17 cellular contexts compared by ENCODE assay signal in genomic region chr12:77766224-77766623, GRCh38.
A peak's percentile ranks its signal among the peaks of the same experiment; 100 is the strongest.
DNase-seq lines count a peak whose midpoint lies in the region; ATAC-seq lines count a peak whose summit lies in the region.
"Had no signal": no experiment of that assay in that cellular context is flagged by ENCODE, and none has a peak within 500 bp of the region (broad histone marks: within the 10 kb centered on the region; RNA-seq: fewer than 3 reads in every experiment).

No MANE protein-coding gene starts in this region.

- peak; percentile 72 for ATAC-seq in Right ventricle myocardium superior (ENCODE audit: poor library complexity)
- ATAC-seq in aorta (ENCODE audit: low FRiP score): peak; percentile 29
- ATAC-seq: CD8-positive, alpha-beta T cell; HepG2 had no signal

- H3K4me1 ChIP-seq in aorta (ENCODE audit: control insufficient read depth in 1 of 2, insufficient read depth in 2 of 2, low read length in 2 of 2): no peaks in the 10 kb centered on the region
- H3K4me1 ChIP-seq: BLaER1 had no signal

- H3K9me3 ChIP-seq in aorta (ENCODE audit: control insufficient read depth, low read length): no peaks in the 10 kb centered on the region

- no peak overlapping the region for H3K27ac ChIP-seq in aorta (ENCODE audit: low read depth in 1 of 2, low read length in 2 of 2)
- H3K27ac ChIP-seq: BLaER1 had no signal

- no peak overlapping the region for H3K4me3 ChIP-seq in aorta (ENCODE audit: low read length in 2 of 2)
- H3K4me3 ChIP-seq: BLaER1 had no signal

- no peaks in the 10 kb centered on the region for H3K36me3 ChIP-seq in aorta (ENCODE audit: control insufficient read depth in 1 of 2, insufficient read depth in 2 of 2, low read length in 1 of 2)
- H3K36me3 ChIP-seq: BLaER1 had no signal

- intact Hi-C loops in Right ventricle myocardium superior (cut with DNase I): no loop called here
- intact Hi-C loops in cardiac septum (cut with DNase I): no loop called here
- intact Hi-C loops in aorta (cut with DNase I): no loop called here

- DNase-seq in Right ventricle myocardium superior: no peak
- DNase-seq in cardiac septum (ENCODE audit: low spot score): no peak
- DNase-seq in NCI-H446 treated with DMSO at 0.1 percent for 48 hours (lab: John Stamatoyannopoulos, UW): peak; percentile 51
- DNase-seq in globus pallidus (ENCODE audit: low spot score): peak; percentile 4
- DNase-seq in aorta: no peak
- DNase-seq in stimulated activated CD4-positive, alpha-beta T cell treated with anti-CD3 and anti-CD28 coated beads, Interleukin-2, amount 100 ng/mL, for 24 hours: no peak
- DNase-seq in NCI-H345 treated with DMSO at 0.1 percent for 48 hours (lab: John Stamatoyannopoulos, UW; ENCODE audit: unreplicated experiment): no peak
- no peak for DNase-seq in effector CD8-positive, alpha-beta T cell (lab: John Stamatoyannopoulos, UW)
- DNase-seq: 8988T; Calu3; CD8-positive, alpha-beta T cell; DMS79 treated with DMSO at 0.1 percent for 48 hours; GF-D8; GOT3; H7 had no signal

- no peaks in the 10 kb centered on the region for H3K27me3 ChIP-seq in aorta (ENCODE audit: control insufficient read depth in 1 of 2, insufficient read depth in 2 of 2, low read length in 1 of 2)
- H3K27me3 ChIP-seq: BLaER1 had no signal

Comparison
In these comparisons a context has a peak if more than half of its experiments do, and no peak if none do; other contexts are left out.
1. DNase-seq: peak in NCI-H446 treated with DMSO at 0.1 percent for 48 hours (single experiment) and globus pallidus (single experiment); none in Right ventricle myocardium superior (single experiment), cardiac septum (single experiment), aorta (0 of 2), stimulated activated CD4-positive, alpha-beta T cell treated with anti-CD3 and anti-CD28 coated beads, Interleukin-2, amount 100 ng/mL, for 24 hours (0 of 2), NCI-H345 treated with DMSO at 0.1 percent for 48 hours (single experiment) and effector CD8-positive, alpha-beta T cell (single experiment).